ENCODE assay signal across 8 cellular contexts in the genomic region with DNA sequence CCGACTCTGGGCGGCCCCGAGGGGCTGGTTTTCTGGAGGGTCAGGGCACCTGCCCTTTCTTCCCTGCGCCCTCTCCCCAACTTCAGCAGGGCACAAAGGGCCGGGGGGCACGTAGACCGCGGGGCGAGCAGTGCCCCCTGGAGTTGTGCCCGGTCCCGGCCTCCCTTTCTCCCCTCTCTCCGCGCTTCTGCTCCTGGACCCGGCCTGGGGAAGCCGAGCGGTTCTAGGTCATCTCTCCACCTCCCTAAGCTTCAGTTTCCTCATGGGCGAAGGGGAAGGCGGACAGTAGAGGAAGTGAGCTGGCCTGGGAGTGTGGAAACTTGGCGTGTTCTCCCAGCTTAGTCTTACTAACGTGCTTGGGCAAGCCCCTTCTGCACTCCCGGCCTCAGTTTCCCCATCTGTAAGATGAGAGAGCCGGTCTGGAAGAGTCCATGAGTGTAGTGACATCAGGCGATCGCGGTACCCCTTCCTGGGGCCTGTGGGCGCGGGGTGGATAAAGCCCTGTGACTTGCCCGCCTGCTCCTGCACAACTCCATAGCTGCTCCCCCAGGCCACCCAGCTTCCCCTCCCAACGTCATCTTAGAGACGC.
DNase-seq lines count a peak whose midpoint lies in the region; ATAC-seq and TF ChIP-seq lines count a peak whose summit lies in the region.

No MANE protein-coding gene starts in this region.

- no peak overlapping the region; the same call in 1 of the 2 replicates for H3K4me3 ChIP-seq in iPS-20b (ENCODE audit: low read length)

- H3K9ac ChIP-seq in iPS-20b (ENCODE audit: low read depth, low read length) = peak overlapping the region; percentile 61; the same call in 1 of the 2 replicates

- no peaks in the 10 kb centered on the region for H3K36me3 ChIP-seq in iPS-20b (ENCODE audit: insufficient read depth, low read depth, low read length)

- peaks cover 9% of the 10 kb centered on the region for H3K27me3 Mint-ChIP-seq in HFFc6 (ENCODE audit: insufficient read depth)
- no peaks in the 10 kb centered on the region for H3K27me3 Mint-ChIP-seq in activated naive CD8-positive, alpha-beta T cell treated with anti-CD3 and anti-CD28 coated beads for 36 hours
- H3K27me3 Mint-ChIP-seq in stimulated activated naive B cell treated with anti-CD40 and anti-IgM and Interleukin-4, amounts not matched to agents 10 μg/mL and 1 μg/mL and 100 μg/mL, for 72 hours = peaks cover 21 to 27% of the 10 kb centered on the region in 2 donors

- no peaks in the 10 kb centered on the region for H3K36me3 Mint-ChIP-seq in HFFc6 (ENCODE audit: low read depth)
- no peaks in the 10 kb centered on the region for H3K36me3 Mint-ChIP-seq in activated naive CD8-positive, alpha-beta T cell treated with anti-CD3 and anti-CD28 coated beads for 36 hours
- H3K36me3 Mint-ChIP-seq in stimulated activated naive B cell treated with anti-CD40 and anti-IgM and Interleukin-4, amounts not matched to agents 10 μg/mL and 1 μg/mL and 100 μg/mL, for 72 hours = no peaks in the 10 kb centered on the region

- DNase-seq in HFFc6 (no peak), retina (no peak)
- DNase-seq in activated naive CD8-positive, alpha-beta T cell treated with anti-CD3 and anti-CD28 coated beads for 36 hours = no peak
- DNase-seq in stimulated activated naive B cell treated with anti-CD40 and anti-IgM and Interleukin-4, amounts not matched to agents 10 μg/mL and 1 μg/mL and 100 μg/mL, for 72 hours = no peak

- peaks cover 28% of the 10 kb centered on the region; the same call in 1 of the 2 replicates for H3K27me3 ChIP-seq in iPS-20b (ENCODE audit: insufficient read depth, low read length)

- H3K27ac Mint-ChIP-seq in HFFc6 = peak overlapping the region; percentile 67
- no peak overlapping the region for H3K27ac Mint-ChIP-seq in activated naive CD8-positive, alpha-beta T cell treated with anti-CD3 and anti-CD28 coated beads for 36 hours
- H3K27ac Mint-ChIP-seq in stimulated activated naive B cell treated with anti-CD40 and anti-IgM and Interleukin-4, amounts not matched to agents 10 μg/mL and 1 μg/mL and 100 μg/mL, for 72 hours = no peak overlapping the region

- peaks cover 30% of the 10 kb centered on the region for H3K4me1 Mint-ChIP-seq in HFFc6 (ENCODE audit: low read depth)
- H3K4me1 Mint-ChIP-seq in activated naive CD8-positive, alpha-beta T cell treated with anti-CD3 and anti-CD28 coated beads for 36 hours = peaks cover 25% of the 10 kb centered on the region
- peaks cover 18 to 31% of the 10 kb centered on the region in 2 donors for H3K4me1 Mint-ChIP-seq in stimulated activated naive B cell treated with anti-CD40 and anti-IgM and Interleukin-4, amounts not matched to agents 10 μg/mL and 1 μg/mL and 100 μg/mL, for 72 hours

- peak overlapping the region; percentile 46 for H3K4me3 Mint-ChIP-seq in HFFc6
- peak overlapping the region; percentile 70 for H3K4me3 Mint-ChIP-seq in activated naive CD8-positive, alpha-beta T cell treated with anti-CD3 and anti-CD28 coated beads for 36 hours
- peak overlapping the region; percentile 1 to 40 for H3K4me3 Mint-ChIP-seq in stimulated activated naive B cell treated with anti-CD40 and anti-IgM and Interleukin-4, amounts not matched to agents 10 μg/mL and 1 μg/mL and 100 μg/mL, for 72 hours

- peak; percentile 33; the same call in 1 of the 2 replicates for TF ChIP-seq CTCF in HFFc6 (IDR thresholded peaks at IDR 0.05)

- no peak overlapping the region for H3K27ac ChIP-seq in iPS-20b (ENCODE audit: low read length)

- no peaks in the 10 kb centered on the region for H3K9me3 ChIP-seq in iPS-20b (ENCODE audit: insufficient read depth, low read depth, low read length)

- H3K9me3 Mint-ChIP-seq in HFFc6 = no peaks in the 10 kb centered on the region
- no peaks in the 10 kb centered on the region for H3K9me3 Mint-ChIP-seq in activated naive CD8-positive, alpha-beta T cell treated with anti-CD3 and anti-CD28 coated beads for 36 hours
- H3K9me3 Mint-ChIP-seq in stimulated activated naive B cell treated with anti-CD40 and anti-IgM and Interleukin-4, amounts not matched to agents 10 μg/mL and 1 μg/mL and 100 μg/mL, for 72 hours = no peaks in the 10 kb centered on the region

- peaks cover 24% of the 10 kb centered on the region for H3K4me1 ChIP-seq in iPS-20b (ENCODE audit: insufficient read depth, low read length)

- ATAC-seq in stimulated activated naive B cell treated with anti-CD40 and anti-IgM and Interleukin-4, amounts not matched to agents 10 μg/mL and 1 μg/mL and 100 μg/mL, for 72 hours (replicated peaks) = no peak
- ATAC-seq in GM21381 (IDR thresholded peaks at IDR 0.05; ENCODE audit: unreplicated experiment) = no peak
- ATAC-seq in HG03565 (IDR thresholded peaks at IDR 0.05; ENCODE audit: unreplicated experiment) = no peak
- no peak for ATAC-seq in GM19324 (IDR thresholded peaks at IDR 0.05; ENCODE audit: low FRiP score, unreplicated experiment)
